Comparison of ENCODE assay signal across 1 cellular context in the genomic region with DNA sequence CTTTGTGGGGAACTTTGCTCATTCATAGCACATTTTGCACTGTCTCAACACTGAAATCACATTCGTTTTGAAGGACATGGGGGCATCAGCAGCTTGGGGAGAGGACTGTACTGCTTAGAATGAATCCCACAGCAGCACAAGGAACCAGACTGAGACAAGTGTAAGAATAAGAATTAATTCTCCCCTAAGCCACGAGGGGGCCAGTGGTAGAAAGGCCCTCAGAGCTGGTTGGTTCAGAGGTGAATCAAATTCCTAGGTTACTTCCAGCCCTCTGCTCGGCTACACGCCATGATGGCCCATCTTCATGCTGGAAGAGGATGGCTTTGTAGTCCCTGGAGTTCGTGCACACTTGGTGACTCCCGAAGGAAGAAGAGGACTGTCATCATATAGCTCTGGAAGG.
TF ChIP-seq lines count a peak whose summit lies in the region.

No MANE protein-coding gene starts in this region.

TF ChIP-seq in A549, 52 proteins besides CTCF, POLR2A, EP300 and RAD21 (continued from another document):
- TF ChIP-seq, protein P1, sequence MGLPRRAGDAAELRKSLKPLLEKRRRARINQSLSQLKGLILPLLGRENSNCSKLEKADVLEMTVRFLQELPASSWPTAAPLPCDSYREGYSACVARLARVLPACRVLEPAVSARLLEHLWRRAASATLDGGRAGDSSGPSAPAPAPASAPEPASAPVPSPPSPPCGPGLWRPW (IDR thresholded peaks at IDR 0.05) = no peak
- no peak for TF ChIP-seq ZNF302 (CRISPR knock-in tag; IDR thresholded peaks at IDR 0.05)
- TF ChIP-seq TFCP2L1 (CRISPR knock-in tag; IDR thresholded peaks at IDR 0.05) = no peak
- no peak for TF ChIP-seq MYC (IDR thresholded peaks at IDR 0.05; ENCODE audit: borderline replicate concordance, low read length)
- TF ChIP-seq ZSCAN20 (CRISPR knock-in tag; IDR thresholded peaks at IDR 0.05) = no peak
- no peak for TF ChIP-seq EHMT2 (IDR thresholded peaks at IDR 0.05; ENCODE audit: low read depth)
- no peak for TF ChIP-seq HOXB13 (CRISPR knock-in tag; IDR thresholded peaks at IDR 0.05; ENCODE audit: low read depth)
- no peak for TF ChIP-seq FOSL2 (IDR thresholded peaks at IDR 0.05)
- no peak for TF ChIP-seq FOSL2 (CRISPR knock-in tag; IDR thresholded peaks at IDR 0.05)
